Comparison of ENCODE assay signal across 1 cellular context in genomic region chr18:59787998-59788875, GRCh38.
TF ChIP-seq lines count a peak whose summit lies in the region.

No MANE protein-coding gene starts in this region.

TF ChIP-seq in SK-N-SH, 30 proteins besides CTCF, POLR2A, EP300 and RAD21 (continued from another document):
- TF ChIP-seq GABPA (IDR thresholded peaks at IDR 0.05; ENCODE audit: low read depth) (no peak), MEF2A (IDR thresholded peaks at IDR 0.05; ENCODE audit: borderline replicate concordance, low read depth) (no peak), USF1 (IDR thresholded peaks at IDR 0.05; ENCODE audit: borderline replicate concordance, low read depth) (no peak), FOXJ3 (CRISPR knock-in tag; IDR thresholded peaks at IDR 0.05) (no peak), SIN3A (IDR thresholded peaks at IDR 0.05; ENCODE audit: borderline replicate concordance, low read depth, low read length) (no peak), NFIC (IDR thresholded peaks at IDR 0.05; ENCODE audit: borderline replicate concordance) (peak; percentile 49; the same call in 1 of the 2 replicates), RFX5 (IDR thresholded peaks at IDR 0.05; ENCODE audit: low read length) (no peak), RCOR1 (IDR thresholded peaks at IDR 0.05; ENCODE audit: low read length) (no peak), MXI1 (IDR thresholded peaks at IDR 0.05; ENCODE audit: low read depth, low read length) (no peak), NRF1 (IDR thresholded peaks at IDR 0.05; ENCODE audit: low read depth, low read length) (no peak), MAX (IDR thresholded peaks at IDR 0.05; ENCODE audit: low read depth) (peak; percentile 56; the same call in 1 of the 2 replicates), FOXM1 (IDR thresholded peaks at IDR 0.05; ENCODE audit: low read depth) (no peak), USF2 (IDR thresholded peaks at IDR 0.05; ENCODE audit: borderline replicate concordance, low read depth, low read length) (no peak), FOSL2 (IDR thresholded peaks at IDR 0.05; ENCODE audit: borderline replicate concordance, low read depth) (peak; percentile 69; the same call in 1 of the 2 replicates)
